In the genomic region with DNA sequence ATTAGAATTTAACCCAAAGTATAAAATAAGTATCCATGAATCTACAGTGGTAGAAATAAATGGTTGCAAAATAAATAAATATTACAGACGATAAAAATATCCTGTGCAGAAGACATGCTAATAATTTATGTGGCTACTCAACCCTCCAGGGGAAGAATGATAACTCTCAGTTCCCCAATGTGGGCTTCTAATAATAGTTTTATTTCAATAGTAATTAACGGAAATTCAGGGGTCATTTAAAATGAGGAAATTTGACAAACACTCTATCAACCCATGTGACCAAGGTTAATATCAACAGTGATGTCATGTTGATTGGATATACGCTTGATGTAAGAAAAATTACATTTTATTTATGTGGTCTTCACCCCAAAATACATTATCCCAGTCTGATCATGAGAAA, we compare ENCODE assay signal across 9 cellular contexts.
"Had no signal": no experiment of that assay in that cellular context is flagged by ENCODE, and none has a peak within 500 bp of the region (broad histone marks: within the 10 kb centered on the region; RNA-seq: fewer than 3 reads in every experiment).

No MANE protein-coding gene starts in this region.

- H3K9me3 Mint-ChIP-seq: GM23338, H9 had no signal

- H3K27ac Mint-ChIP-seq: GM23338, H9 had no signal

- H3K4me3 ChIP-seq: GM23338, K562 had no signal

- DNase-seq: H9, HCEC 1CT, IMR-90 had no signal

- FAIRE-seq: H1, H54, HTR-8/SVneo, K562 had no signal

- H2AFZ ChIP-seq: GM23338 had no signal

- H3K4me3 Mint-ChIP-seq: GM23338, H9 had no signal

- H3K4me2 ChIP-seq: GM23338, KMS-11 had no signal

- H3K27ac ChIP-seq: KMS-11 had no signal

- ATAC-seq: GM23338, K562 had no signal

- H3K4me1 Mint-ChIP-seq: GM23338, H9 had no signal

- H3K9ac ChIP-seq: KMS-11 had no signal
